Comparison of ENCODE assay signal across 1 cellular context in genomic region chr12:89540586-89540985, GRCh38.
A peak's percentile ranks its signal among the peaks of the same experiment; 100 is the strongest.
TF ChIP-seq lines count a peak whose summit lies in the region.

No MANE protein-coding gene starts in this region.

TF ChIP-seq in K562, 482 proteins besides CTCF, POLR2A, EP300 and RAD21 (continued from another document and continues in another):
- TF ChIP-seq, protein P1, sequence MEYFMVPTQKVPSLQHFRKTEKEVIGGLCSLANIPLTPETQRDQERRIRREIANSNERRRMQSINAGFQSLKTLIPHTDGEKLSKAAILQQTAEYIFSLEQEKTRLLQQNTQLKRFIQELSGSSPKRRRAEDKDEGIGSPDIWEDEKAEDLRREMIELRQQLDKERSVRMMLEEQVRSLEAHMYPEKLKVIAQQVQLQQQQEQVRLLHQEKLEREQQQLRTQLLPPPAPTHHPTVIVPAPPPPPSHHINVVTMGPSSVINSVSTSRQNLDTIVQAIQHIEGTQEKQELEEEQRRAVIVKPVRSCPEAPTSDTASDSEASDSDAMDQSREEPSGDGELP (CRISPR knock-in tag; IDR thresholded peaks at IDR 0.05; ENCODE audit: borderline replicate concordance), result no peak
- peak; percentile 61; the same call in 1 of the 2 replicates for TF ChIP-seq TARDBP (IDR thresholded peaks at IDR 0.05)
- TF ChIP-seq NEUROD1 (IDR thresholded peaks at IDR 0.05; ENCODE audit: borderline replicate concordance, low read depth, low read length, partially characterized antibody), result peak; percentile 74
- no peak for TF ChIP-seq CCAR2 (IDR thresholded peaks at IDR 0.05; ENCODE audit: low read depth, low read length)
- peak; percentile 88 for TF ChIP-seq SMARCC2 (IDR thresholded peaks at IDR 0.05; ENCODE audit: low read depth)
- TF ChIP-seq HDAC3 (IDR thresholded peaks at IDR 0.05; ENCODE audit: borderline replicate concordance, partially characterized antibody), result peak; percentile 81
- TF ChIP-seq BACH1 (tag; IDR thresholded peaks at IDR 0.05), result no peak
- peak in 1 of 2 experiments; percentile 42; a peak in 1 of 3 replicates for TF ChIP-seq CBX3 (IDR thresholded peaks at IDR 0.05; ENCODE audit: borderline replicate concordance in 1 of 2, low read length in 2 of 2)
- no peak for TF ChIP-seq ZNF408 (CRISPR knock-in tag; IDR thresholded peaks at IDR 0.05; ENCODE audit: low read depth)
- no peak for TF ChIP-seq KAT2B (IDR thresholded peaks at IDR 0.05; ENCODE audit: low read depth, low read length)
- TF ChIP-seq HNRNPH1 (optimal IDR thresholded peaks at IDR 0.05; ENCODE audit: low read depth, low read length), result no peak
- TF ChIP-seq, protein P2, sequence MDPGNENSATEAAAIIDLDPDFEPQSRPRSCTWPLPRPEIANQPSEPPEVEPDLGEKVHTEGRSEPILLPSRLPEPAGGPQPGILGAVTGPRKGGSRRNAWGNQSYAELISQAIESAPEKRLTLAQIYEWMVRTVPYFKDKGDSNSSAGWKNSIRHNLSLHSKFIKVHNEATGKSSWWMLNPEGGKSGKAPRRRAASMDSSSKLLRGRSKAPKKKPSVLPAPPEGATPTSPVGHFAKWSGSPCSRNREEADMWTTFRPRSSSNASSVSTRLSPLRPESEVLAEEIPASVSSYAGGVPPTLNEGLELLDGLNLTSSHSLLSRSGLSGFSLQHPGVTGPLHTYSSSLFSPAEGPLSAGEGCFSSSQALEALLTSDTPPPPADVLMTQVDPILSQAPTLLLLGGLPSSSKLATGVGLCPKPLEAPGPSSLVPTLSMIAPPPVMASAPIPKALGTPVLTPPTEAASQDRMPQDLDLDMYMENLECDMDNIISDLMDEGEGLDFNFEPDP (CRISPR knock-in tag; IDR thresholded peaks at IDR 0.05), result no peak
- TF ChIP-seq FOXK1 (CRISPR knock-in tag; IDR thresholded peaks at IDR 0.05; ENCODE audit: borderline replicate concordance), result no peak
- no peak for TF ChIP-seq ZNF184 (CRISPR knock-in tag; IDR thresholded peaks at IDR 0.05)
- TF ChIP-seq ZNF79 (CRISPR knock-in tag; IDR thresholded peaks at IDR 0.05; ENCODE audit: low read depth), result no peak
- TF ChIP-seq DMBX1 (CRISPR knock-in tag; IDR thresholded peaks at IDR 0.05; ENCODE audit: borderline replicate concordance), result 0 out of 2 replicates have a peak, but pooled peaks have one; percentile 15
- no peak for TF ChIP-seq MCM3 (IDR thresholded peaks at IDR 0.05)
- TF ChIP-seq BRD9 (IDR thresholded peaks at IDR 0.05; ENCODE audit: low read depth, partially characterized antibody), result no peak
- no peak for TF ChIP-seq ERF (CRISPR knock-in tag; IDR thresholded peaks at IDR 0.05)
- TF ChIP-seq E2F5 (CRISPR knock-in tag; IDR thresholded peaks at IDR 0.05), result no peak
- TF ChIP-seq FOSL1 (tag; conservative IDR thresholded peaks at IDR 0.05), result peak; percentile 65
- TF ChIP-seq BRD4 (IDR thresholded peaks at IDR 0.05), result no peak
- no peak for TF ChIP-seq CREB3L1 (IDR thresholded peaks at IDR 0.05; ENCODE audit: borderline replicate concordance, low read depth)
- TF ChIP-seq TEAD1 (CRISPR knock-in tag; IDR thresholded peaks at IDR 0.05), result peak in 1 of 2 experiments; percentile 22; a peak in 1 of 4 replicates
- TF ChIP-seq ZNF444 (CRISPR knock-in tag; IDR thresholded peaks at IDR 0.05), result no peak
- TF ChIP-seq, protein P3, sequence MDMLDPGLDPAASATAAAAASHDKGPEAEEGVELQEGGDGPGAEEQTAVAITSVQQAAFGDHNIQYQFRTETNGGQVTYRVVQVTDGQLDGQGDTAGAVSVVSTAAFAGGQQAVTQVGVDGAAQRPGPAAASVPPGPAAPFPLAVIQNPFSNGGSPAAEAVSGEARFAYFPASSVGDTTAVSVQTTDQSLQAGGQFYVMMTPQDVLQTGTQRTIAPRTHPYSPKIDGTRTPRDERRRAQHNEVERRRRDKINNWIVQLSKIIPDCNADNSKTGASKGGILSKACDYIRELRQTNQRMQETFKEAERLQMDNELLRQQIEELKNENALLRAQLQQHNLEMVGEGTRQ (CRISPR knock-in tag; IDR thresholded peaks at IDR 0.05), result no peak
- TF ChIP-seq SPI1 (IDR thresholded peaks at IDR 0.05; ENCODE audit: borderline replicate concordance, low read depth, low read length), result no peak
- no peak for TF ChIP-seq HINFP (tag; conservative IDR thresholded peaks at IDR 0.05; ENCODE audit: low read depth)
- no peak for TF ChIP-seq PRMT5 (CRISPR knock-in tag; IDR thresholded peaks at IDR 0.05)
- TF ChIP-seq HMBOX1 (IDR thresholded peaks at IDR 0.05), result no peak
- TF ChIP-seq MTA2 (IDR thresholded peaks at IDR 0.05; ENCODE audit: low read depth), result peak; percentile 92
- TF ChIP-seq ETV5 (CRISPR knock-in tag; IDR thresholded peaks at IDR 0.05; ENCODE audit: low read depth), result no peak
- TF ChIP-seq SMARCA4 (IDR thresholded peaks at IDR 0.05), result peak; percentile 94
- no peak for TF ChIP-seq ETV6 (IDR thresholded peaks at IDR 0.05; ENCODE audit: borderline replicate concordance in 1 of 2, low read depth in 2 of 2, low read length in 1 of 2)
- no peak for TF ChIP-seq ETV6 (CRISPR knock-in tag; IDR thresholded peaks at IDR 0.05; ENCODE audit: borderline replicate concordance)
- TF ChIP-seq, protein P4, sequence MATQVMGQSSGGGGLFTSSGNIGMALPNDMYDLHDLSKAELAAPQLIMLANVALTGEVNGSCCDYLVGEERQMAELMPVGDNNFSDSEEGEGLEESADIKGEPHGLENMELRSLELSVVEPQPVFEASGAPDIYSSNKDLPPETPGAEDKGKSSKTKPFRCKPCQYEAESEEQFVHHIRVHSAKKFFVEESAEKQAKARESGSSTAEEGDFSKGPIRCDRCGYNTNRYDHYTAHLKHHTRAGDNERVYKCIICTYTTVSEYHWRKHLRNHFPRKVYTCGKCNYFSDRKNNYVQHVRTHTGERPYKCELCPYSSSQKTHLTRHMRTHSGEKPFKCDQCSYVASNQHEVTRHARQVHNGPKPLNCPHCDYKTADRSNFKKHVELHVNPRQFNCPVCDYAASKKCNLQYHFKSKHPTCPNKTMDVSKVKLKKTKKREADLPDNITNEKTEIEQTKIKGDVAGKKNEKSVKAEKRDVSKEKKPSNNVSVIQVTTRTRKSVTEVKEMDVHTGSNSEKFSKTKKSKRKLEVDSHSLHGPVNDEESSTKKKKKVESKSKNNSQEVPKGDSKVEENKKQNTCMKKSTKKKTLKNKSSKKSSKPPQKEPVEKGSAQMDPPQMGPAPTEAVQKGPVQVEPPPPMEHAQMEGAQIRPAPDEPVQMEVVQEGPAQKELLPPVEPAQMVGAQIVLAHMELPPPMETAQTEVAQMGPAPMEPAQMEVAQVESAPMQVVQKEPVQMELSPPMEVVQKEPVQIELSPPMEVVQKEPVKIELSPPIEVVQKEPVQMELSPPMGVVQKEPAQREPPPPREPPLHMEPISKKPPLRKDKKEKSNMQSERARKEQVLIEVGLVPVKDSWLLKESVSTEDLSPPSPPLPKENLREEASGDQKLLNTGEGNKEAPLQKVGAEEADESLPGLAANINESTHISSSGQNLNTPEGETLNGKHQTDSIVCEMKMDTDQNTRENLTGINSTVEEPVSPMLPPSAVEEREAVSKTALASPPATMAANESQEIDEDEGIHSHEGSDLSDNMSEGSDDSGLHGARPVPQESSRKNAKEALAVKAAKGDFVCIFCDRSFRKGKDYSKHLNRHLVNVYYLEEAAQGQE (CRISPR knock-in tag; IDR thresholded peaks at IDR 0.05; ENCODE audit: low read depth), result no peak
- TF ChIP-seq PHB2 (IDR thresholded peaks at IDR 0.05; ENCODE audit: low read depth), result peak; percentile 59; the same call in 1 of the 2 replicates
- TF ChIP-seq, protein P5, sequence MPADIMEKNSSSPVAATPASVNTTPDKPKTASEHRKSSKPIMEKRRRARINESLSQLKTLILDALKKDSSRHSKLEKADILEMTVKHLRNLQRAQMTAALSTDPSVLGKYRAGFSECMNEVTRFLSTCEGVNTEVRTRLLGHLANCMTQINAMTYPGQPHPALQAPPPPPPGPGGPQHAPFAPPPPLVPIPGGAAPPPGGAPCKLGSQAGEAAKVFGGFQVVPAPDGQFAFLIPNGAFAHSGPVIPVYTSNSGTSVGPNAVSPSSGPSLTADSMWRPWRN (IDR thresholded peaks at IDR 0.05; ENCODE audit: low read depth), result peak; percentile 58; the same call in 1 of the 2 replicates
- no peak for TF ChIP-seq ZFP30 (CRISPR knock-in tag; IDR thresholded peaks at IDR 0.05; ENCODE audit: borderline replicate concordance)
- TF ChIP-seq KDM2B (CRISPR knock-in tag; IDR thresholded peaks at IDR 0.05), result no peak
- no peak for TF ChIP-seq IRF2 (CRISPR knock-in tag; IDR thresholded peaks at IDR 0.05)
- no peak for TF ChIP-seq FUS (optimal IDR thresholded peaks at IDR 0.05; ENCODE audit: low read depth, low read length)
- TF ChIP-seq ZBTB43 (CRISPR knock-in tag; IDR thresholded peaks at IDR 0.05), result no peak
- TF ChIP-seq HDAC8 (tag; IDR thresholded peaks at IDR 0.05), result no peak
- no peak for TF ChIP-seq KAT8 (IDR thresholded peaks at IDR 0.05; ENCODE audit: low read depth)
- TF ChIP-seq FOS (IDR thresholded peaks at IDR 0.05; ENCODE audit: extremely low read depth, insufficient read length), result no peak
- no peak for TF ChIP-seq PHF20 (IDR thresholded peaks at IDR 0.05; ENCODE audit: partially characterized antibody)
- TF ChIP-seq, protein P6, sequence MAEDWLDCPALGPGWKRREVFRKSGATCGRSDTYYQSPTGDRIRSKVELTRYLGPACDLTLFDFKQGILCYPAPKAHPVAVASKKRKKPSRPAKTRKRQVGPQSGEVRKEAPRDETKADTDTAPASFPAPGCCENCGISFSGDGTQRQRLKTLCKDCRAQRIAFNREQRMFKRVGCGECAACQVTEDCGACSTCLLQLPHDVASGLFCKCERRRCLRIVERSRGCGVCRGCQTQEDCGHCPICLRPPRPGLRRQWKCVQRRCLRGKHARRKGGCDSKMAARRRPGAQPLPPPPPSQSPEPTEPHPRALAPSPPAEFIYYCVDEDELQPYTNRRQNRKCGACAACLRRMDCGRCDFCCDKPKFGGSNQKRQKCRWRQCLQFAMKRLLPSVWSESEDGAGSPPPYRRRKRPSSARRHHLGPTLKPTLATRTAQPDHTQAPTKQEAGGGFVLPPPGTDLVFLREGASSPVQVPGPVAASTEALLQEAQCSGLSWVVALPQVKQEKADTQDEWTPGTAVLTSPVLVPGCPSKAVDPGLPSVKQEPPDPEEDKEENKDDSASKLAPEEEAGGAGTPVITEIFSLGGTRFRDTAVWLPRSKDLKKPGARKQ (CRISPR knock-in tag; IDR thresholded peaks at IDR 0.05), result no peak
- TF ChIP-seq TAF15 (IDR thresholded peaks at IDR 0.05; ENCODE audit: low read depth, low read length), result no peak
- TF ChIP-seq MLX (CRISPR knock-in tag; conservative IDR thresholded peaks at IDR 0.05), result no peak
- peak; percentile 85 for TF ChIP-seq POLR2AphosphoS5 (IDR thresholded peaks at IDR 0.05; ENCODE audit: control insufficient read depth, insufficient read depth, low read depth, low read length)
- 0 out of 2 replicates have a peak, but pooled peaks have one; percentile 59 for TF ChIP-seq DIDO1 (tag; IDR thresholded peaks at IDR 0.05; ENCODE audit: low read depth)
- TF ChIP-seq ZNF224 (CRISPR knock-in tag; IDR thresholded peaks at IDR 0.05), result no peak
